Comparison of ENCODE assay signal across 30 cellular contexts in genomic region chr2:42758751-42759150, GRCh38. TPM values are rescaled to one million over a fixed set of nuclear protein-coding genes. Genes with fewer than 3 reads are reported as not detected.
"Had no signal": no experiment of that assay in that cellular context is flagged by ENCODE, and none has a peak within 500 bp of the region (broad histone marks: within the 10 kb centered on the region; RNA-seq: fewer than 3 reads in every experiment).

No MANE protein-coding gene starts in this region.

- H3K27ac Mint-ChIP-seq: nephron; stimulated activated memory B cell treated with anti-CD40 and anti-IgM and Interleukin-4, amounts not matched to agents 10 μg/mL and 1 μg/mL and 100 μg/mL, for 72 hours; type B pancreatic cell had no signal

- DNase-seq: dermis blood vessel endothelial cell; effector memory CD4-positive, alpha-beta T cell; foreskin keratinocyte; heart right ventricle; hippocampal formation; left cardiac atrium; left lung; mammary epithelial cell; mesendoderm; midbrain; naive thymus-derived CD4-positive, alpha-beta T cell; occipital lobe; ovary; posterior cingulate gyrus; psoas muscle; right cardiac atrium; spleen; stimulated activated CD4-positive, alpha-beta T cell treated with anti-CD3 and anti-CD28 coated beads, Interleukin-4, amount 100 ng/mL, for 4 hours; stimulated activated naive CD8-positive, alpha-beta T cell treated with anti-CD3 and anti-CD28 coated beads, Interleukin-15, Interleukin-2, amounts not matched to agents 100 U/mL and 50 U/mL, for 24 hours; substantia nigra; testis; tibial artery had no signal

- H3K27me3 Mint-ChIP-seq: naive thymus-derived CD4-positive, alpha-beta T cell; stimulated activated memory B cell treated with anti-CD40 and anti-IgM and Interleukin-4, amounts not matched to agents 10 μg/mL and 1 μg/mL and 100 μg/mL, for 72 hours; type B pancreatic cell had no signal

- H3K4me3 ChIP-seq: coronary artery, esophagus muscularis mucosa, gastroesophageal sphincter, heart right ventricle, left lung, ovary, psoas muscle, skin epidermis, spleen, testis, tibial artery had no signal

- H3K36me3 Mint-ChIP-seq: type B pancreatic cell had no signal

- H3K36me3 ChIP-seq: left lung, ovary had no signal

- ATAC-seq: foreskin keratinocyte; gastroesophageal sphincter; heart right ventricle; left cardiac atrium; left lung; naive thymus-derived CD4-positive, alpha-beta T cell; psoas muscle; right cardiac atrium; stimulated activated memory B cell treated with anti-CD40 and anti-IgM and Interleukin-4, amounts not matched to agents 10 μg/mL and 1 μg/mL and 100 μg/mL, for 72 hours; stimulated activated naive CD8-positive, alpha-beta T cell treated with anti-CD3 and anti-CD28 coated beads, Interleukin-15, Interleukin-2, amounts not matched to agents 100 U/mL and 50 U/mL, for 24 hours had no signal

- H3K9me3 Mint-ChIP-seq: nephron; stimulated activated memory B cell treated with anti-CD40 and anti-IgM and Interleukin-4, amounts not matched to agents 10 μg/mL and 1 μg/mL and 100 μg/mL, for 72 hours; type B pancreatic cell had no signal

- H3K4me3 Mint-ChIP-seq: naive thymus-derived CD4-positive, alpha-beta T cell; nephron; stimulated activated memory B cell treated with anti-CD40 and anti-IgM and Interleukin-4, amounts not matched to agents 10 μg/mL and 1 μg/mL and 100 μg/mL, for 72 hours; type B pancreatic cell had no signal

- H3K27ac ChIP-seq: coronary artery, esophagus muscularis mucosa, foreskin keratinocyte, gastroesophageal sphincter, heart right ventricle, left lung, ovary, psoas muscle, skin epidermis, spleen, testis, tibial artery had no signal

- H3K9me3 ChIP-seq: esophagus muscularis mucosa, gastroesophageal sphincter, heart right ventricle, left lung, ovary, psoas muscle, spleen, testis, tibial artery had no signal

- H3K4me1 ChIP-seq: foreskin keratinocyte, tibial artery had no signal

- H3K27me3 ChIP-seq: esophagus muscularis mucosa, foreskin keratinocyte, gastroesophageal sphincter, heart right ventricle, left lung, ovary, spleen, testis, tibial artery had no signal

RNA-seq across cellular contexts. Expression of gene OXER1, which starts 5.2 kb away (rescaled TPM):
- total RNA-seq: dermis blood vessel endothelial cell, epithelial cell of proximal tubule, occipital lobe had no signal

RNA-seq across cellular contexts. Expression of gene HAAO, which starts 33.6 kb away (rescaled TPM):
- total RNA-seq: dermis blood vessel endothelial cell had no signal
